28 cellular contexts compared by ENCODE assay signal in genomic region chr4:94139931-94140612, GRCh38.
"Had no signal": no experiment of that assay in that cellular context is flagged by ENCODE, and none has a peak within 500 bp of the region (broad histone marks: within the 10 kb centered on the region; RNA-seq: fewer than 3 reads in every experiment).

No MANE protein-coding gene starts in this region.

- H3K4me1 Mint-ChIP-seq: mesothelial cell of epicardium, naive B cell, nephron had no signal

- H3K36me3 Mint-ChIP-seq: mesothelial cell of epicardium, naive B cell had no signal

- FAIRE-seq: islet of Langerhans, urothelium cell line had no signal

- H3K9me3 ChIP-seq: colonic mucosa, gastrocnemius medialis, left lung, mucosa of descending colon, psoas muscle, thoracic aorta, upper lobe of left lung had no signal

- H3K36me3 ChIP-seq: colonic mucosa, gastrocnemius medialis, left lung, spleen, thoracic aorta, tibial nerve, upper lobe of left lung had no signal

- H3K4me1 ChIP-seq: colonic mucosa, gastrocnemius medialis, left lung, psoas muscle, spleen, tibial nerve, upper lobe of left lung had no signal

- H3K27me3 ChIP-seq: colonic mucosa, gastrocnemius medialis, left lung, spleen, tibial nerve, upper lobe of left lung had no signal

- DNase-seq: colonic mucosa; effector CD8-positive, alpha-beta T cell; endodermal cell; foreskin fibroblast; gastrocnemius medialis; head of caudate nucleus; left cardiac atrium; left lung; mesenchymal stem cell; mucosa of descending colon; naive B cell; nucleus accumbens; psoas muscle; right cardiac atrium; spleen; stimulated activated CD4-positive, alpha-beta T cell treated with anti-CD3 and anti-CD28 coated beads, Interleukin-4, amount 100 ng/mL, for 4 hours; stimulated activated naive CD4-positive, alpha-beta T cell treated with Interleukin-2 at 50 U/mL for 16 hours; upper lobe of left lung had no signal

- H3K9me3 Mint-ChIP-seq: dendritic cell treated with granulocyte-macrophage colony-stimulating factor and Interleukin-4, amounts not matched to agents 40 ng/mL and 50 ng/mL, for 4 days; nephron had no signal

- H3K27ac ChIP-seq: colonic mucosa, epithelial cell of prostate, gastrocnemius medialis, left lung, psoas muscle, skin epidermis, spleen, thoracic aorta, tibial nerve, upper lobe of left lung had no signal

- ATAC-seq: esophagus mucosa, gastrocnemius medialis, left cardiac atrium, left lung, mucosa of descending colon, psoas muscle, right cardiac atrium had no signal

- H3K27ac Mint-ChIP-seq: dendritic cell treated with granulocyte-macrophage colony-stimulating factor and Interleukin-4, amounts not matched to agents 40 ng/mL and 50 ng/mL, for 4 days; endodermal cell; mesothelial cell of epicardium; naive B cell; nephron had no signal

- H3K4me3 ChIP-seq: colonic mucosa, gastrocnemius medialis, left lung, mucosa of descending colon, psoas muscle, skin epidermis, spleen, thoracic aorta, tibial nerve, upper lobe of left lung had no signal

- H3K4me3 Mint-ChIP-seq: dendritic cell treated with granulocyte-macrophage colony-stimulating factor and Interleukin-4, amounts not matched to agents 40 ng/mL and 50 ng/mL, for 4 days; endodermal cell; mesothelial cell of epicardium; naive B cell; nephron had no signal
